ENCODE assay signal across 8 cellular contexts in genomic region chr1:35930593-35931423, GRCh38. TPM values are rescaled to one million over a fixed set of nuclear protein-coding genes. Genes with fewer than 3 reads are reported as not detected.
DNase-seq lines count a peak whose midpoint lies in the region; ATAC-seq lines count a peak whose summit lies in the region.

TSS of gene AGO3 (plus strand) at chr1:35931105. CDS start at chr1:35931427, 322 bp downstream.

- no peaks in the 10 kb centered on the region for H3K27me3 ChIP-seq in CD8-positive, alpha-beta memory T cell (ENCODE audit: insufficient read depth, low read length, poor library complexity, severe bottlenecking)
- no peaks in the 10 kb centered on the region for H3K27me3 ChIP-seq in effector memory CD4-positive, alpha-beta T cell (replicated peaks; ENCODE audit: control insufficient read depth, insufficient read depth, low read length, poor library complexity, severe bottlenecking)

- H3K4me3 ChIP-seq in CD8-positive, alpha-beta memory T cell (ENCODE audit: low read length) = peak within 1 kb of the TSS; percentile 84
- H3K4me3 ChIP-seq in effector memory CD4-positive, alpha-beta T cell (ENCODE audit: insufficient read depth, low read depth, low read length, poor library complexity, severe bottlenecking) = peak within 1 kb of the TSS; percentile 88

- DNase-seq in CD8-positive, alpha-beta memory T cell = peak; percentile 79 to 90 (median 89)
- DNase-seq in HT-29 (ENCODE audit: low spot score) (peak; percentile 79), NOMO-1 (lab: John Stamatoyannopoulos, UW; ENCODE audit: unreplicated experiment in 2 of 2) (peak; percentile 80 to 86), medulla oblongata (ENCODE audit: extremely low spot score) (peak; percentile 84)
- peak; percentile 77 to 81 (median 81) for DNase-seq in effector memory CD4-positive, alpha-beta T cell
- peak; percentile 73 to 88 (median 87) for DNase-seq in stimulated activated CD4-positive, alpha-beta T cell treated with anti-CD3 and anti-CD28 coated beads, TNF-alpha, amount 100 ng/mL, for 48 hours (ENCODE audit: low read depth in 3 of 3)

- POLR2A ChIA-PET in CD8-positive, alpha-beta memory T cell (lab: Charles Lee) = interaction anchor here (0.6 to 1.8 kb wide), 9 partner anchors 12 to 738 kb away, joined by 3 to 8 read pairs (median 4); partner anchors contain the start of genes ADPRS, AGO1, CLSPN and SFPQ
- POLR2A ChIA-PET in activated CD8-positive, alpha-beta memory T cell treated with anti-CD3 and anti-CD28 coated beads for 36 hours (lab: Charles Lee) = interaction anchor here (0.6 to 1.3 kb wide), 8 partner anchors 12 to 1982 kb away, joined by 3 to 6 read pairs (median 3); partner anchors contain the start of genes ADPRS, CLSPN, NCDN and THRAP3

- no peaks in the 10 kb centered on the region for H3K36me3 ChIP-seq in CD8-positive, alpha-beta memory T cell (ENCODE audit: insufficient read depth, low read length)
- no peaks in the 10 kb centered on the region for H3K36me3 ChIP-seq in effector memory CD4-positive, alpha-beta T cell (ENCODE audit: control insufficient read depth, insufficient read depth, low read length)

- no peaks in the 10 kb centered on the region for H3K9me3 Mint-ChIP-seq in CD8-positive, alpha-beta memory T cell

- no peaks in the 10 kb centered on the region for H3K9me3 ChIP-seq in CD8-positive, alpha-beta memory T cell (ENCODE audit: low read length)
- no peaks in the 10 kb centered on the region for H3K9me3 ChIP-seq in effector memory CD4-positive, alpha-beta T cell (ENCODE audit: control insufficient read depth, low read length)

- H3K27ac Mint-ChIP-seq in CD8-positive, alpha-beta memory T cell = peak within 1 kb of the TSS; percentile 93 to 99 (median 98)

- peak within 1 kb of the TSS; percentile 89 to 96 (median 95) for H3K4me3 Mint-ChIP-seq in CD8-positive, alpha-beta memory T cell

- H3K4me1 ChIP-seq in CD8-positive, alpha-beta memory T cell (ENCODE audit: insufficient read depth, low read length) = peaks cover 28% of the 10 kb centered on the region
- no peaks in the 10 kb centered on the region for H3K4me1 ChIP-seq in effector memory CD4-positive, alpha-beta T cell (ENCODE audit: control insufficient read depth, insufficient read depth, low read length, poor library complexity, severe bottlenecking)

- H3K36me3 Mint-ChIP-seq in CD8-positive, alpha-beta memory T cell = peaks cover 0 to 6% (median 0%) of the 10 kb centered on the region in 3 donors

- CTCF ChIA-PET in CD8-positive, alpha-beta memory T cell (lab: Charles Lee) = interaction anchor here (0.9 to 2.6 kb wide), 2 partner anchors 8 to 48 kb away, joined by 3 to 9 read pairs; partner anchors contain the start of gene AGO1
- CTCF ChIA-PET in activated CD8-positive, alpha-beta memory T cell treated with anti-CD3 and anti-CD28 coated beads for 36 hours (lab: Charles Lee) = interaction anchor here (0.6 to 2.0 kb wide), 5 partner anchors 11 to 684 kb away, joined by 3 to 5 read pairs (median 4); partner anchors contain the start of genes AGO1 and TRAPPC3

- H3K27ac ChIP-seq in CD8-positive, alpha-beta memory T cell (ENCODE audit: low read depth, low read length) = peak within 1 kb of the TSS; percentile 94
- H3K27ac ChIP-seq in effector memory CD4-positive, alpha-beta T cell (ENCODE audit: insufficient read depth, low read length, poor library complexity, severe bottlenecking) = peak within 1 kb of the TSS; percentile 92

- no peaks in the 10 kb centered on the region for H3K27me3 Mint-ChIP-seq in CD8-positive, alpha-beta memory T cell

- ATAC-seq in GM21360 (IDR thresholded peaks at IDR 0.05; ENCODE audit: unreplicated experiment) = peak; percentile 73

- H3K4me1 Mint-ChIP-seq in CD8-positive, alpha-beta memory T cell = peaks cover 31 to 44% (median 44%) of the 10 kb centered on the region in 3 donors

RNA-seq across cellular contexts. Expression of gene AGO3, which starts in this region (rescaled TPM):
- 10 to 100 TPM; 30.0 to 31.3 TPM for total RNA-seq in CD8-positive, alpha-beta memory T cell
- polyA plus RNA-seq in CD8-positive, alpha-beta memory T cell = 12.8 TPM
- 14.7 and 29.7 TPM in 2 replicates for total RNA-seq in HT-29 (2014; rRNA removed; shearing (Covaris generic))
- 10 to 100 TPM; 26.1 to 29.8 TPM for total RNA-seq in activated CD8-positive, alpha-beta memory T cell treated with anti-CD3 and anti-CD28 coated beads for 36 hours

Comparison
In these comparisons a context has a peak if more than half of its experiments do, and no peak if none do; other contexts are left out.
1. Peak in every context shown above with its lines: DNase-seq, ATAC-seq, H3K4me3 ChIP-seq and H3K27ac ChIP-seq.